ENCODE assay signal across 1 cellular context in genomic region chr3:187139126-187139894, GRCh38.
TF ChIP-seq lines count a peak whose summit lies in the region.

TSS of gene RPL39L (minus strand) at chr3:187139496. CDS start at chr3:187121300, 18,196 bp downstream.

TF ChIP-seq in K562, 482 proteins besides CTCF, POLR2A, EP300 and RAD21 (continued from another document and continues in another):
- TF ChIP-seq, protein P1, sequence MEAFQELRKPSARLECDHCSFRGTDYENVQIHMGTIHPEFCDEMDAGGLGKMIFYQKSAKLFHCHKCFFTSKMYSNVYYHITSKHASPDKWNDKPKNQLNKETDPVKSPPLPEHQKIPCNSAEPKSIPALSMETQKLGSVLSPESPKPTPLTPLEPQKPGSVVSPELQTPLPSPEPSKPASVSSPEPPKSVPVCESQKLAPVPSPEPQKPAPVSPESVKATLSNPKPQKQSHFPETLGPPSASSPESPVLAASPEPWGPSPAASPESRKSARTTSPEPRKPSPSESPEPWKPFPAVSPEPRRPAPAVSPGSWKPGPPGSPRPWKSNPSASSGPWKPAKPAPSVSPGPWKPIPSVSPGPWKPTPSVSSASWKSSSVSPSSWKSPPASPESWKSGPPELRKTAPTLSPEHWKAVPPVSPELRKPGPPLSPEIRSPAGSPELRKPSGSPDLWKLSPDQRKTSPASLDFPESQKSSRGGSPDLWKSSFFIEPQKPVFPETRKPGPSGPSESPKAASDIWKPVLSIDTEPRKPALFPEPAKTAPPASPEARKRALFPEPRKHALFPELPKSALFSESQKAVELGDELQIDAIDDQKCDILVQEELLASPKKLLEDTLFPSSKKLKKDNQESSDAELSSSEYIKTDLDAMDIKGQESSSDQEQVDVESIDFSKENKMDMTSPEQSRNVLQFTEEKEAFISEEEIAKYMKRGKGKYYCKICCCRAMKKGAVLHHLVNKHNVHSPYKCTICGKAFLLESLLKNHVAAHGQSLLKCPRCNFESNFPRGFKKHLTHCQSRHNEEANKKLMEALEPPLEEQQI (IDR thresholded peaks at IDR 0.05), result no peak
- TF ChIP-seq ZNF41 (CRISPR knock-in tag; conservative IDR thresholded peaks at IDR 0.05) (no peak), RBM17 (IDR thresholded peaks at IDR 0.05; ENCODE audit: borderline replicate concordance, low read depth, low read length) (no peak), MLX (CRISPR knock-in tag; conservative IDR thresholded peaks at IDR 0.05) (no peak), MYNN (IDR thresholded peaks at IDR 0.05) (no peak), MYNN (CRISPR knock-in tag; IDR thresholded peaks at IDR 0.05) (no peak), ZBTB7A (IDR thresholded peaks at IDR 0.05; ENCODE audit: borderline replicate concordance, control insufficient read depth, low read depth, low read length) (peak; percentile 38; the same call in 1 of the 2 replicates), BRCA1 (IDR thresholded peaks at IDR 0.05) (no peak), BRCA1 (CRISPR knock-in tag; IDR thresholded peaks at IDR 0.05) (no peak), ESRRB (CRISPR knock-in tag; IDR thresholded peaks at IDR 0.05; ENCODE audit: borderline replicate concordance) (no peak), SLC30A9 (CRISPR knock-in tag; IDR thresholded peaks at IDR 0.05) (no peak), ATF6 (CRISPR knock-in tag; IDR thresholded peaks at IDR 0.05) (peak; percentile 49; the same call in 1 of the 2 replicates), HMG20A (CRISPR knock-in tag; conservative IDR thresholded peaks at IDR 0.05) (no peak), GABPA (tag; conservative IDR thresholded peaks at IDR 0.05; ENCODE audit: low read depth) (peak; percentile 88), TGIF2 (CRISPR knock-in tag; IDR thresholded peaks at IDR 0.05) (no peak), ETV5 (CRISPR knock-in tag; IDR thresholded peaks at IDR 0.05; ENCODE audit: low read depth) (peak; percentile 91), ZC3H11A (IDR thresholded peaks at IDR 0.05; ENCODE audit: low read depth, low read length) (no peak), ZNF584 (CRISPR knock-in tag; IDR thresholded peaks at IDR 0.05; ENCODE audit: low read depth) (no peak), SMAD2 (IDR thresholded peaks at IDR 0.05; ENCODE audit: low read depth, low read length) (no peak), HDAC8 (tag; IDR thresholded peaks at IDR 0.05) (0 out of 2 replicates have a peak, but pooled peaks have one; percentile 35), SNIP1 (IDR thresholded peaks at IDR 0.05; ENCODE audit: low read depth) (no peak), BHLHE40 (IDR thresholded peaks at IDR 0.05; ENCODE audit: low read length) (peak; percentile 51; the same call in 1 of the 2 replicates), USF1 (CRISPR knock-in tag; IDR thresholded peaks at IDR 0.05) (peak; percentile 35; the same call in 1 of the 2 replicates), TAF9B (IDR thresholded peaks at IDR 0.05; ENCODE audit: partially characterized antibody) (peak; percentile 24), FOXA3 (CRISPR knock-in tag; conservative IDR thresholded peaks at IDR 0.05 in 1 of 2, IDR thresholded peaks at IDR 0.05 in 1 of 2) (no peak), ESRRA (IDR thresholded peaks at IDR 0.05; ENCODE audit: borderline replicate concordance, low read depth) (no peak; the same call in 1 of the 2 replicates), SIX5 (IDR thresholded peaks at IDR 0.05; ENCODE audit: borderline replicate concordance in 1 of 2, insufficient read depth in 1 of 2, low read depth in 1 of 2, low read length in 2 of 2) (no peak), NR1H2 (CRISPR knock-in tag; IDR thresholded peaks at IDR 0.05) (peak; percentile 55; the same call in 1 of the 2 replicates), HNRNPLL (IDR thresholded peaks at IDR 0.05; ENCODE audit: low read depth, low read length, poor library complexity, severe bottlenecking) (peak; percentile 26), PHF8 (IDR thresholded peaks at IDR 0.05; ENCODE audit: borderline replicate concordance, low read length) (peak; percentile 98), BRF1 (IDR thresholded peaks at IDR 0.05; ENCODE audit: borderline replicate concordance, extremely low read depth, insufficient read length) (no peak), CREB3L1 (IDR thresholded peaks at IDR 0.05; ENCODE audit: borderline replicate concordance, low read depth) (peak; percentile 67; the same call in 1 of the 2 replicates), MAFK (IDR thresholded peaks at IDR 0.05; ENCODE audit: low read length) (no peak), SIN3A (IDR thresholded peaks at IDR 0.05; ENCODE audit: borderline replicate concordance in 2 of 2, control insufficient read depth in 1 of 2, low read depth in 2 of 2, low read length in 2 of 2) (peak in 1 of 2 experiments; percentile 25; a peak in 1 of 4 replicates), SUPT5H (IDR thresholded peaks at IDR 0.05) (peak; percentile 89), HDAC6 (IDR thresholded peaks at IDR 0.05; ENCODE audit: low read depth, low read length) (no peak), CBX5 (IDR thresholded peaks at IDR 0.05; ENCODE audit: borderline replicate concordance, low read depth) (0 out of 2 replicates have a peak, but pooled peaks have one; percentile 70), NBN (IDR thresholded peaks at IDR 0.05; ENCODE audit: low read depth) (peak; percentile 47; the same call in 1 of the 2 replicates), ZBED1 (IDR thresholded peaks at IDR 0.05) (0 out of 2 replicates have a peak, but pooled peaks have one; percentile 40), ZEB2 (IDR thresholded peaks at IDR 0.05) (peak; percentile 58), EP400 (IDR thresholded peaks at IDR 0.05) (peak; percentile 82), HDAC1 (IDR thresholded peaks at IDR 0.05) (peak in 1 of 2 experiments; percentile 69; a peak in 2 of 4 replicates), ZNF408 (CRISPR knock-in tag; IDR thresholded peaks at IDR 0.05; ENCODE audit: low read depth) (no peak)
- TF ChIP-seq, protein P2, sequence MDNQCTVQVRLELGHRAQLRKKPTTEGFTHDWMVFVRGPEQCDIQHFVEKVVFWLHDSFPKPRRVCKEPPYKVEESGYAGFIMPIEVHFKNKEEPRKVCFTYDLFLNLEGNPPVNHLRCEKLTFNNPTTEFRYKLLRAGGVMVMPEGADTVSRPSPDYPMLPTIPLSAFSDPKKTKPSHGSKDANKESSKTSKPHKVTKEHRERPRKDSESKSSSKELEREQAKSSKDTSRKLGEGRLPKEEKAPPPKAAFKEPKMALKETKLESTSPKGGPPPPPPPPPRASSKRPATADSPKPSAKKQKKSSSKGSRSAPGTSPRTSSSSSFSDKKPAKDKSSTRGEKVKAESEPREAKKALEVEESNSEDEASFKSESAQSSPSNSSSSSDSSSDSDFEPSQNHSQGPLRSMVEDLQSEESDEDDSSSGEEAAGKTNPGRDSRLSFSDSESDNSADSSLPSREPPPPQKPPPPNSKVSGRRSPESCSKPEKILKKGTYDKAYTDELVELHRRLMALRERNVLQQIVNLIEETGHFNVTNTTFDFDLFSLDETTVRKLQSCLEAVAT (IDR thresholded peaks at IDR 0.05), result peak in 1 of 2 experiments; percentile 39; a peak in 1 of 4 replicates
- TF ChIP-seq, protein P3, sequence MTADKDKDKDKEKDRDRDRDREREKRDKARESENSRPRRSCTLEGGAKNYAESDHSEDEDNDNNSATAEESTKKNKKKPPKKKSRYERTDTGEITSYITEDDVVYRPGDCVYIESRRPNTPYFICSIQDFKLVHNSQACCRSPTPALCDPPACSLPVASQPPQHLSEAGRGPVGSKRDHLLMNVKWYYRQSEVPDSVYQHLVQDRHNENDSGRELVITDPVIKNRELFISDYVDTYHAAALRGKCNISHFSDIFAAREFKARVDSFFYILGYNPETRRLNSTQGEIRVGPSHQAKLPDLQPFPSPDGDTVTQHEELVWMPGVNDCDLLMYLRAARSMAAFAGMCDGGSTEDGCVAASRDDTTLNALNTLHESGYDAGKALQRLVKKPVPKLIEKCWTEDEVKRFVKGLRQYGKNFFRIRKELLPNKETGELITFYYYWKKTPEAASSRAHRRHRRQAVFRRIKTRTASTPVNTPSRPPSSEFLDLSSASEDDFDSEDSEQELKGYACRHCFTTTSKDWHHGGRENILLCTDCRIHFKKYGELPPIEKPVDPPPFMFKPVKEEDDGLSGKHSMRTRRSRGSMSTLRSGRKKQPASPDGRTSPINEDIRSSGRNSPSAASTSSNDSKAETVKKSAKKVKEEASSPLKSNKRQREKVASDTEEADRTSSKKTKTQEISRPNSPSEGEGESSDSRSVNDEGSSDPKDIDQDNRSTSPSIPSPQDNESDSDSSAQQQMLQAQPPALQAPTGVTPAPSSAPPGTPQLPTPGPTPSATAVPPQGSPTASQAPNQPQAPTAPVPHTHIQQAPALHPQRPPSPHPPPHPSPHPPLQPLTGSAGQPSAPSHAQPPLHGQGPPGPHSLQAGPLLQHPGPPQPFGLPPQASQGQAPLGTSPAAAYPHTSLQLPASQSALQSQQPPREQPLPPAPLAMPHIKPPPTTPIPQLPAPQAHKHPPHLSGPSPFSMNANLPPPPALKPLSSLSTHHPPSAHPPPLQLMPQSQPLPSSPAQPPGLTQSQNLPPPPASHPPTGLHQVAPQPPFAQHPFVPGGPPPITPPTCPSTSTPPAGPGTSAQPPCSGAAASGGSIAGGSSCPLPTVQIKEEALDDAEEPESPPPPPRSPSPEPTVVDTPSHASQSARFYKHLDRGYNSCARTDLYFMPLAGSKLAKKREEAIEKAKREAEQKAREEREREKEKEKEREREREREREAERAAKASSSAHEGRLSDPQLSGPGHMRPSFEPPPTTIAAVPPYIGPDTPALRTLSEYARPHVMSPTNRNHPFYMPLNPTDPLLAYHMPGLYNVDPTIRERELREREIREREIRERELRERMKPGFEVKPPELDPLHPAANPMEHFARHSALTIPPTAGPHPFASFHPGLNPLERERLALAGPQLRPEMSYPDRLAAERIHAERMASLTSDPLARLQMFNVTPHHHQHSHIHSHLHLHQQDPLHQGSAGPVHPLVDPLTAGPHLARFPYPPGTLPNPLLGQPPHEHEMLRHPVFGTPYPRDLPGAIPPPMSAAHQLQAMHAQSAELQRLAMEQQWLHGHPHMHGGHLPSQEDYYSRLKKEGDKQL (CRISPR knock-in tag; IDR thresholded peaks at IDR 0.05; ENCODE audit: borderline replicate concordance), result no peak
- TF ChIP-seq, protein P4, sequence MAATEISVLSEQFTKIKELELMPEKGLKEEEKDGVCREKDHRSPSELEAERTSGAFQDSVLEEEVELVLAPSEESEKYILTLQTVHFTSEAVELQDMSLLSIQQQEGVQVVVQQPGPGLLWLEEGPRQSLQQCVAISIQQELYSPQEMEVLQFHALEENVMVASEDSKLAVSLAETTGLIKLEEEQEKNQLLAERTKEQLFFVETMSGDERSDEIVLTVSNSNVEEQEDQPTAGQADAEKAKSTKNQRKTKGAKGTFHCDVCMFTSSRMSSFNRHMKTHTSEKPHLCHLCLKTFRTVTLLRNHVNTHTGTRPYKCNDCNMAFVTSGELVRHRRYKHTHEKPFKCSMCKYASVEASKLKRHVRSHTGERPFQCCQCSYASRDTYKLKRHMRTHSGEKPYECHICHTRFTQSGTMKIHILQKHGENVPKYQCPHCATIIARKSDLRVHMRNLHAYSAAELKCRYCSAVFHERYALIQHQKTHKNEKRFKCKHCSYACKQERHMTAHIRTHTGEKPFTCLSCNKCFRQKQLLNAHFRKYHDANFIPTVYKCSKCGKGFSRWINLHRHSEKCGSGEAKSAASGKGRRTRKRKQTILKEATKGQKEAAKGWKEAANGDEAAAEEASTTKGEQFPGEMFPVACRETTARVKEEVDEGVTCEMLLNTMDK (IDR thresholded peaks at IDR 0.05; ENCODE audit: borderline replicate concordance, insufficient read depth, low read depth, low read length, poor library complexity, severe bottlenecking), result peak; percentile 88
- TF ChIP-seq, protein P5, sequence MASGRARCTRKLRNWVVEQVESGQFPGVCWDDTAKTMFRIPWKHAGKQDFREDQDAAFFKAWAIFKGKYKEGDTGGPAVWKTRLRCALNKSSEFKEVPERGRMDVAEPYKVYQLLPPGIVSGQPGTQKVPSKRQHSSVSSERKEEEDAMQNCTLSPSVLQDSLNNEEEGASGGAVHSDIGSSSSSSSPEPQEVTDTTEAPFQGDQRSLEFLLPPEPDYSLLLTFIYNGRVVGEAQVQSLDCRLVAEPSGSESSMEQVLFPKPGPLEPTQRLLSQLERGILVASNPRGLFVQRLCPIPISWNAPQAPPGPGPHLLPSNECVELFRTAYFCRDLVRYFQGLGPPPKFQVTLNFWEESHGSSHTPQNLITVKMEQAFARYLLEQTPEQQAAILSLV (tag; IDR thresholded peaks at IDR 0.05), result no peak
